Comparison of ENCODE assay signal across 28 cellular contexts in genomic region chr6:37785688-37786270, GRCh38. TPM values are rescaled to one million over a fixed set of nuclear protein-coding genes. Genes with fewer than 3 reads are reported as not detected.
DNase-seq lines count a peak whose midpoint lies in the region; ATAC-seq, FAIRE-seq and TF ChIP-seq lines count a peak whose summit lies in the region.
"Had no signal": no experiment of that assay in that cellular context is flagged by ENCODE, and none has a peak within 500 bp of the region (broad histone marks: within the 10 kb centered on the region; RNA-seq: fewer than 3 reads in every experiment).

No MANE protein-coding gene starts in this region.

- in situ Hi-C loops in K562 (cut with MboI) = no loop called here

- peaks cover 4% of the 10 kb centered on the region for H4K20me1 ChIP-seq in K562 (replicated peaks; ENCODE audit: control insufficient read depth, insufficient read depth, low read length)

- H3K27me3 ChIP-seq in K562 (ENCODE audit: control insufficient read depth in 2 of 2, insufficient read depth in 2 of 2, low read length in 2 of 2) (peaks cover 35 to 70% of the 10 kb centered on the region in 2 experiments), upper lobe of left lung (no peaks in the 10 kb centered on the region), Caco-2 (replicated peaks; ENCODE audit: control insufficient read depth, insufficient read depth, low read length) (no peaks in the 10 kb centered on the region)
- H3K27me3 ChIP-seq: Peyer's patch, uterus had no signal

- DNase-seq in activated naive CD4-positive, alpha-beta T cell treated with anti-CD3 and anti-CD28 coated beads, Interleukin-2, amount 10 ng/mL, durations not matched to agents 7 days and 5 days = no peak
- DNase-seq in K562 (ENCODE audit: extremely low read depth in 1 of 4, low spot score in 3 of 4) = no peak
- DNase-seq in naive B cell = no peak
- DNase-seq in posterior cingulate gyrus = peak in 8 of 10 donors; percentile 51 to 94 (median 69)
- DNase-seq in upper lobe of left lung = no peak
- DNase-seq in Caco-2 = no peak
- no peak for DNase-seq in activated T-cell treated with anti-CD3 and anti-CD28 coated beads, Interleukin-2, amount 50 U/mL, for 48 hours
- DNase-seq: 8988T; activated CD4-positive, alpha-beta memory T cell treated with anti-CD3 and anti-CD28 coated beads, Interleukin-2, amount 10 ng/mL, durations not matched to agents 7 days and 5 days; activated CD4-positive, alpha-beta T cell treated with anti-CD3 and anti-CD28 coated beads for 1 hour; activated CD8-positive, alpha-beta memory T cell treated with anti-CD3 and anti-CD28 coated beads, Interleukin-2, amount 50 U/mL, for 4 hours; activated naive CD4-positive, alpha-beta T cell treated with anti-CD3 and anti-CD28 coated beads for 36 hours; CD4-positive, alpha-beta T cell; Kasumi-1; NCI-H1436; NCI-H2081 treated with DMSO at 0.1 percent for 48 hours; NCI-H345; NCI-H774; nucleus accumbens; Peyer's patch; SIG-M5; stimulated activated CD4-positive, alpha-beta T cell treated with anti-CD3 and anti-CD28 coated beads, Interleukin-15, amount 100 ng/mL, for 24 hours; uterus had no signal

- H3K27ac ChIP-seq in K562 (ENCODE audit: extremely low read depth, low read depth, low read length) (no peak overlapping the region), upper lobe of left lung (no peak overlapping the region)
- H3K27ac ChIP-seq: Peyer's patch, suprapubic skin, uterus had no signal

- TF ChIP-seq EP300 in K562 (IDR thresholded peaks at IDR 0.05; ENCODE audit: low read length) = no peak
- no peak for TF ChIP-seq EP300 in upper lobe of left lung (IDR thresholded peaks at IDR 0.05)

- no peak for TF ChIP-seq RAD21 in K562 (CRISPR knock-in tag; conservative IDR thresholded peaks at IDR 0.05 in 1 of 2, IDR thresholded peaks at IDR 0.05 in 1 of 2)

- H3K4me2 ChIP-seq in K562 (ENCODE audit: insufficient read depth, low read length) = no peak overlapping the region

- CTCF ChIA-PET in activated naive CD4-positive, alpha-beta T cell treated with anti-CD3 and anti-CD28 coated beads, Interleukin-2, amount 10 ng/mL, durations not matched to agents 7 days and 5 days (lab: Charles Lee) = no interaction called here
- CTCF ChIA-PET in K562 (lab: Yijun Ruan, JAX; ENCODE audit: low intra/inter-chr PET ratio) (no interaction called here), Caco-2 (lab: Charles Lee) (no interaction called here)

- no peaks in the 10 kb centered on the region for H3K9me3 Mint-ChIP-seq in activated naive CD4-positive, alpha-beta T cell treated with anti-CD3 and anti-CD28 coated beads, Interleukin-2, amount 50 U/mL, for 24 hours
- H3K9me3 Mint-ChIP-seq in activated naive CD4-positive, alpha-beta T cell treated with anti-CD3 and anti-CD28 coated beads, Interleukin-2, amount 10 ng/mL, durations not matched to agents 7 days and 5 days = no peaks in the 10 kb centered on the region
- H3K9me3 Mint-ChIP-seq in naive B cell (no peaks in the 10 kb centered on the region), Caco-2 (ENCODE audit: unreplicated experiment) (no peaks in the 10 kb centered on the region)
- H3K9me3 Mint-ChIP-seq: activated CD4-positive, alpha-beta memory T cell treated with anti-CD3 and anti-CD28 coated beads, Interleukin-2, amount 10 ng/mL, durations not matched to agents 7 days and 5 days; activated naive CD4-positive, alpha-beta T cell treated with anti-CD3 and anti-CD28 coated beads for 36 hours; activated T-helper 1 cell treated with anti-CD3 and anti-CD28 coated beads, Interleukin-12 subunit alpha, Interleukin-12 subunit beta, Interleukin-2, Interleukin-4 antibody, amounts not matched to agents 30 ng/mL and 10 ng/mL and 1 ng/mL, durations not matched to agents 14 hours and 24 hours and 36 hours; CD4-positive, alpha-beta T cell; stimulated activated memory B cell treated with anti-CD40 and anti-IgM and Interleukin-4, amounts not matched to agents 10 μg/mL and 1 μg/mL and 100 μg/mL, for 72 hours had no signal

- no peak overlapping the region for H3K4me3 ChIP-seq in K562
- no peak overlapping the region for H3K4me3 ChIP-seq in upper lobe of left lung
- no peak overlapping the region for H3K4me3 ChIP-seq in Caco-2 (ENCODE audit: low read depth, low read length)
- H3K4me3 ChIP-seq: Peyer's patch, suprapubic skin, uterus had no signal

- TF ChIP-seq POLR2A in K562 (conservative IDR thresholded peaks at IDR 0.05) (no peak), upper lobe of left lung (IDR thresholded peaks at IDR 0.05) (no peak)

- H3K36me3 Mint-ChIP-seq in activated naive CD4-positive, alpha-beta T cell treated with anti-CD3 and anti-CD28 coated beads, Interleukin-2, amount 50 U/mL, for 24 hours = peaks cover 3% of the 10 kb centered on the region
- H3K36me3 Mint-ChIP-seq in activated naive CD4-positive, alpha-beta T cell treated with anti-CD3 and anti-CD28 coated beads, Interleukin-2, amount 10 ng/mL, durations not matched to agents 7 days and 5 days = no peaks in the 10 kb centered on the region
- no peaks in the 10 kb centered on the region for H3K36me3 Mint-ChIP-seq in naive B cell
- H3K36me3 Mint-ChIP-seq in Caco-2 (ENCODE audit: insufficient read depth, unreplicated experiment) = no peaks in the 10 kb centered on the region
- H3K36me3 Mint-ChIP-seq: stimulated activated memory B cell treated with anti-CD40 and anti-IgM and Interleukin-4, amounts not matched to agents 10 μg/mL and 1 μg/mL and 100 μg/mL, for 72 hours had no signal

- H3K9me3 ChIP-seq in K562 (replicated peaks; ENCODE audit: control insufficient read depth, insufficient read depth, low read depth, low read length) (no peaks in the 10 kb centered on the region), upper lobe of left lung (no peaks in the 10 kb centered on the region), Caco-2 (no peaks in the 10 kb centered on the region)
- H3K9me3 ChIP-seq: Peyer's patch, suprapubic skin, uterus had no signal

- H3K36me3 ChIP-seq in K562 (ENCODE audit: control insufficient read depth, insufficient read depth, low read length) (no peaks in the 10 kb centered on the region), upper lobe of left lung (no peaks in the 10 kb centered on the region), Caco-2 (ENCODE audit: control insufficient read depth, insufficient read depth, low read length) (no peaks in the 10 kb centered on the region)
- H3K36me3 ChIP-seq: Peyer's patch, suprapubic skin, uterus had no signal

- H3K4me1 ChIP-seq in K562 (replicated peaks in 1 of 2; ENCODE audit: control insufficient read depth in 2 of 2, insufficient read depth in 2 of 2, low read length in 2 of 2) (peaks cover 2 to 13% of the 10 kb centered on the region in 2 experiments; a peak in 2 of 5 replicates), upper lobe of left lung (peaks cover 10 to 23% (median 21%) of the 10 kb centered on the region in 4 donors), Caco-2 (peaks cover 3% of the 10 kb centered on the region)

- no peak for FAIRE-seq in K562 (lab: Jason Lieb, UNC)
- FAIRE-seq: bronchial epithelial cell had no signal

- no peak for TF ChIP-seq CTCF in K562 (IDR thresholded peaks at IDR 0.05 in 2 of 3, conservative IDR thresholded peaks at IDR 0.05 in 1 of 3; ENCODE audit: insufficient read depth in 2 of 3, low read depth in 1 of 3, low read length in 3 of 3)
- TF ChIP-seq CTCF in upper lobe of left lung (IDR thresholded peaks at IDR 0.05) = no peak
- TF ChIP-seq CTCF in Caco-2 (IDR thresholded peaks at IDR 0.05; ENCODE audit: insufficient read depth in 1 of 2, low read depth in 1 of 2, low read length in 1 of 2, severe bottlenecking in 1 of 2, unreplicated experiment in 1 of 2) = no peak

- whole genome bisulfite sequencing in K562 (ENCODE audit: insufficient coverage, low coverage, missing lambda C conversion rate) = 9% methylated on average over 17 of the region's 17 CpGs
- WGBS in upper lobe of left lung, 2 donors = 80 to 82% methylated on average over 17 of the region's 17 CpGs

- no peaks in the 10 kb centered on the region for H3K79me2 ChIP-seq in K562 (ENCODE audit: control insufficient read depth, insufficient read depth, low read length)

- no peak overlapping the region for H2AFZ ChIP-seq in K562 (ENCODE audit: low read depth, low read length)

- H3K27me3 Mint-ChIP-seq in activated naive CD4-positive, alpha-beta T cell treated with anti-CD3 and anti-CD28 coated beads, Interleukin-2, amount 50 U/mL, for 24 hours = peaks cover 18% of the 10 kb centered on the region
- peaks cover 55% of the 10 kb centered on the region for H3K27me3 Mint-ChIP-seq in activated naive CD4-positive, alpha-beta T cell treated with anti-CD3 and anti-CD28 coated beads, Interleukin-2, amount 10 ng/mL, durations not matched to agents 7 days and 5 days
- peaks cover 10 to 49% (median 36%) of the 10 kb centered on the region in 3 donors for H3K27me3 Mint-ChIP-seq in naive B cell
- H3K27me3 Mint-ChIP-seq in Caco-2 (ENCODE audit: insufficient read depth, unreplicated experiment) = no peaks in the 10 kb centered on the region

- no peak overlapping the region for H3K9ac ChIP-seq in K562 (ENCODE audit: insufficient read depth in 1 of 2, low read depth in 2 of 2, low read length in 2 of 2)

- H3K9me1 ChIP-seq in K562 (ENCODE audit: control insufficient read depth, insufficient read depth, low read length) = no peaks in the 10 kb centered on the region

- BruUV-seq in K562 (replicated peaks; lab: Mats Ljungman, UMichigan) (no TSS peak), Caco-2 (replicated peaks; lab: Mats Ljungman, UMichigan) (no TSS peak)

- peaks cover 20% of the 10 kb centered on the region for H3K4me1 Mint-ChIP-seq in activated naive CD4-positive, alpha-beta T cell treated with anti-CD3 and anti-CD28 coated beads, Interleukin-2, amount 50 U/mL, for 24 hours
- H3K4me1 Mint-ChIP-seq in activated naive CD4-positive, alpha-beta T cell treated with anti-CD3 and anti-CD28 coated beads, Interleukin-2, amount 10 ng/mL, durations not matched to agents 7 days and 5 days = peaks cover 20% of the 10 kb centered on the region
- H3K4me1 Mint-ChIP-seq in naive B cell (peaks cover 20 to 25% (median 21%) of the 10 kb centered on the region in 3 donors), Caco-2 (ENCODE audit: low read depth, unreplicated experiment) (peaks cover 11% of the 10 kb centered on the region)

- H3K27ac Mint-ChIP-seq in activated naive CD4-positive, alpha-beta T cell treated with anti-CD3 and anti-CD28 coated beads, Interleukin-2, amount 50 U/mL, for 24 hours = no peak overlapping the region
- H3K27ac Mint-ChIP-seq in activated naive CD4-positive, alpha-beta T cell treated with anti-CD3 and anti-CD28 coated beads, Interleukin-2, amount 10 ng/mL, durations not matched to agents 7 days and 5 days = no peak overlapping the region
- H3K27ac Mint-ChIP-seq in naive B cell (no peak overlapping the region), Caco-2 (ENCODE audit: unreplicated experiment) (no peak overlapping the region)
- H3K27ac Mint-ChIP-seq: activated CD4-positive, alpha-beta memory T cell treated with anti-CD3 and anti-CD28 coated beads, Interleukin-2, amount 10 ng/mL, durations not matched to agents 7 days and 5 days; activated naive CD4-positive, alpha-beta T cell treated with anti-CD3 and anti-CD28 coated beads for 36 hours; activated T-helper 1 cell treated with anti-CD3 and anti-CD28 coated beads, Interleukin-12 subunit alpha, Interleukin-12 subunit beta, Interleukin-2, Interleukin-4 antibody, amounts not matched to agents 30 ng/mL and 10 ng/mL and 1 ng/mL, durations not matched to agents 14 hours and 24 hours and 36 hours; CD4-positive, alpha-beta T cell; stimulated activated memory B cell treated with anti-CD40 and anti-IgM and Interleukin-4, amounts not matched to agents 10 μg/mL and 1 μg/mL and 100 μg/mL, for 72 hours had no signal

- H3K4me3 Mint-ChIP-seq in activated naive CD4-positive, alpha-beta T cell treated with anti-CD3 and anti-CD28 coated beads, Interleukin-2, amount 50 U/mL, for 24 hours = peak overlapping the region; percentile 1
- H3K4me3 Mint-ChIP-seq in activated naive CD4-positive, alpha-beta T cell treated with anti-CD3 and anti-CD28 coated beads, Interleukin-2, amount 10 ng/mL, durations not matched to agents 7 days and 5 days = no peak overlapping the region
- H3K4me3 Mint-ChIP-seq in naive B cell (peak overlapping the region in 7 of 8 donors; percentile 3 to 69 (median 44)), Caco-2 (ENCODE audit: unreplicated experiment) (no peak overlapping the region)
- H3K4me3 Mint-ChIP-seq: activated CD4-positive, alpha-beta memory T cell treated with anti-CD3 and anti-CD28 coated beads, Interleukin-2, amount 10 ng/mL, durations not matched to agents 7 days and 5 days; activated naive CD4-positive, alpha-beta T cell treated with anti-CD3 and anti-CD28 coated beads for 36 hours; activated T-helper 1 cell treated with anti-CD3 and anti-CD28 coated beads, Interleukin-12 subunit alpha, Interleukin-12 subunit beta, Interleukin-2, Interleukin-4 antibody, amounts not matched to agents 30 ng/mL and 10 ng/mL and 1 ng/mL, durations not matched to agents 14 hours and 24 hours and 36 hours; CD4-positive, alpha-beta T cell; stimulated activated memory B cell treated with anti-CD40 and anti-IgM and Interleukin-4, amounts not matched to agents 10 μg/mL and 1 μg/mL and 100 μg/mL, for 72 hours had no signal

- no peak; the same call in 2 of the 3 replicates for ATAC-seq in K562
- ATAC-seq in naive B cell (ENCODE audit: low read depth in 2 of 2) = no peak
- no peak for ATAC-seq in upper lobe of left lung (ENCODE audit: low FRiP score in 2 of 2)
- ATAC-seq: stimulated activated memory B cell treated with anti-CD40 and anti-IgM and Interleukin-4, amounts not matched to agents 10 μg/mL and 1 μg/mL and 100 μg/mL, for 72 hours had no signal

- POLR2A ChIA-PET in K562 (lab: Yijun Ruan, JAX) = interaction anchor here (0.6 to 1.0 kb wide), 2 partner anchors 33 to 800 kb away, joined by 3 to 4 read pairs; partner anchors contain the start of gene MTCH1
- POLR2A ChIA-PET in Caco-2 (lab: Charles Lee) = no interaction called here

- intact Hi-C loops in K562 (cut with micrococcal nuclease) = no loop called here
- intact Hi-C loops in posterior cingulate gyrus (cut with DNase I) = no loop called here
- intact Hi-C loops in Caco-2 (cut with micrococcal nuclease; ENCODE audit: unreplicated experiment) = no loop called here

RNA-seq across cellular contexts. Expression of gene ZFAND3, which starts 33.7 kb away (rescaled TPM):
- total RNA-seq in K562 (2011; cell fraction: chromatin; rRNA removed; ENCODE audit: low replicate concordance) = 19.0 and 22.3 TPM in 2 replicates
- 7.5 and 10.5 TPM in 2 replicates for total RNA-seq in K562 (2011; cell fraction: nucleolus; rRNA removed)
- 15.2 and 29.8 TPM in 2 replicates for total RNA-seq in K562 (2011; cell fraction: nucleoplasm; rRNA removed)
- 6.1 and 10.5 TPM in 2 replicates for total RNA-seq in K562 (2014; rRNA removed)
- total RNA-seq in K562 (2014; rRNA removed; fragmentation: Illumina TruSeq; extraction: Trizol) = 11.8 and 18.5 TPM in 2 replicates
- total RNA-seq in K562 (2015; rRNA removed; fragmentation: Illumina TruSeq; extraction: Trizol) = 11.8 and 12.8 TPM in 2 replicates
- total RNA-seq in K562 (2021) = 23.4 and 26.5 TPM in 2 replicates
- 7.2 and 12.7 TPM in 2 replicates for polyA plus RNA-seq in K562 (2011; rRNA removed)
- 6.0 and 6.2 TPM in 2 replicates for polyA plus RNA-seq in K562 (2011; cell fraction: cytosol; rRNA removed)
- 6.9 and 7.1 TPM in 2 replicates for polyA plus RNA-seq in K562 (2011; cell fraction: nucleus; rRNA removed)
- polyA plus RNA-seq in K562 (2012) = 42.2 and 91.3 TPM in 2 replicates
- 26.6 and 31.4 TPM in 2 replicates for polyA plus RNA-seq in K562 (2014; fragmentation: Illumina TruSeq; extraction: Trizol)
- polyA plus RNA-seq in K562 (2014; fragmentation: Nextera tagmentation; extraction: Ambion mirVana) = under 1 TPM; 0.81 to 0.87 TPM
- 9.4 and 14.4 TPM in 2 replicates for polyA plus RNA-seq in K562 (2014; rRNA removed)
- 7.8 and 10.0 TPM in 2 replicates for polyA minus RNA-seq in K562 (2011; rRNA and poly(A)+ RNA removed)
- polyA minus RNA-seq in K562 (2011; cell fraction: cytosol; rRNA and poly(A)+ RNA removed) = 9.6 and 11.7 TPM in 2 replicates
- polyA minus RNA-seq in K562 (2011; cell fraction: nucleus; rRNA and poly(A)+ RNA removed) = 4.4 and 7.9 TPM in 2 replicates
- polyA plus RNA-seq in naive B cell (ENCODE audit: low read depth in 6 of 6) = 1 to 10 TPM; 1.9 to 6.7 (median 4.4) TPM
- 10 to 100 TPM; 26.2 to 66.4 (median 55.5) TPM for total RNA-seq in upper lobe of left lung
- total RNA-seq in Caco-2 (2022) = 91.1 and 107 TPM in 2 replicates

Comparison
In these comparisons a context has a peak if more than half of its experiments do, and no peak if none do; other contexts are left out.
1. H3K4me3 Mint-ChIP-seq: peak in activated naive CD4-positive, alpha-beta T cell treated with anti-CD3 and anti-CD28 coated beads, Interleukin-2, amount 50 U/mL, for 24 hours (single experiment) and naive B cell (7 of 8); none in activated naive CD4-positive, alpha-beta T cell treated with anti-CD3 and anti-CD28 coated beads, Interleukin-2, amount 10 ng/mL, durations not matched to agents 7 days and 5 days (single experiment) and Caco-2 (single experiment).
2. DNase-seq: peak in posterior cingulate gyrus (8 of 10); none in activated naive CD4-positive, alpha-beta T cell treated with anti-CD3 and anti-CD28 coated beads, Interleukin-2, amount 10 ng/mL, durations not matched to agents 7 days and 5 days (single experiment), K562 (0 of 4), naive B cell (single experiment), upper lobe of left lung (0 of 2), Caco-2 (0 of 2) and activated T-cell treated with anti-CD3 and anti-CD28 coated beads, Interleukin-2, amount 50 U/mL, for 48 hours (0 of 2).